28 cellular contexts compared by ENCODE assay signal in genomic region chr20:33154252-33154651, GRCh38. TPM values are rescaled to one million over a fixed set of nuclear protein-coding genes. Genes with fewer than 3 reads are reported as not detected.
DNase-seq lines count a peak whose midpoint lies in the region; ATAC-seq and TF ChIP-seq lines count a peak whose summit lies in the region.
"Had no signal": no experiment of that assay in that cellular context is flagged by ENCODE, and none has a peak within 500 bp of the region (broad histone marks: within the 10 kb centered on the region; RNA-seq: fewer than 3 reads in every experiment).

No MANE protein-coding gene starts in this region.

- intact Hi-C loops in heart right ventricle (cut with DNase I): no loop called here

- no peaks in the 10 kb centered on the region for H3K36me3 ChIP-seq in right atrium auricular region
- no peaks in the 10 kb centered on the region for H3K36me3 ChIP-seq in heart right ventricle
- H3K36me3 ChIP-seq: BE2C, BLaER1 had no signal

- no peak overlapping the region for H3K4me3 ChIP-seq in right atrium auricular region
- no peak overlapping the region for H3K4me3 ChIP-seq in heart right ventricle
- H3K4me3 ChIP-seq: BLaER1, GM12878 had no signal

- DNase-seq in right atrium auricular region (ENCODE audit: low spot score) (peak; percentile 26), heart right ventricle (no peak), islet precursor cell (peak; percentile 24), type B pancreatic cell (ENCODE audit: extremely low spot score, unreplicated experiment) (peak; percentile 54), NCI-H524 treated with DMSO at 0.1 percent for 48 hours (lab: John Stamatoyannopoulos, UW) (no peak)
- DNase-seq: 8988T; ACHN; BE2C; C1 segment of cervical spinal cord; CD4-positive, alpha-beta memory T cell; CD4-positive, CD25-positive, alpha-beta regulatory T cell; CD8-positive, alpha-beta memory T cell; COR-L47; DMS 273 treated with DMSO at 0.1 percent for 48 hours; DMS153; DMS53; DMS79; DND-41; EL; GDM1 had no signal

- no peaks in the 10 kb centered on the region for H3K9me3 ChIP-seq in right atrium auricular region
- no peaks in the 10 kb centered on the region for H3K9me3 ChIP-seq in heart right ventricle
- H3K9me3 ChIP-seq: BE2C, BLaER1 had no signal

- H3K36me3 Mint-ChIP-seq in type B pancreatic cell: no peaks in the 10 kb centered on the region
- H3K36me3 Mint-ChIP-seq: CD14-positive monocyte; CD4-positive, alpha-beta memory T cell; CD4-positive, CD25-positive, alpha-beta regulatory T cell; CD8-positive, alpha-beta memory T cell had no signal

- TF ChIP-seq CTCF in right atrium auricular region (IDR thresholded peaks at IDR 0.05) (no peak), heart right ventricle (IDR thresholded peaks at IDR 0.05) (no peak), type B pancreatic cell (conservative IDR thresholded peaks at IDR 0.05) (no peak)

- H3K27ac Mint-ChIP-seq in type B pancreatic cell: no peak overlapping the region
- H3K27ac Mint-ChIP-seq: CD14-positive monocyte; CD4-positive, CD25-positive, alpha-beta regulatory T cell had no signal

- no peak overlapping the region for H3K4me3 Mint-ChIP-seq in type B pancreatic cell
- H3K4me3 Mint-ChIP-seq: CD14-positive monocyte; CD4-positive, alpha-beta memory T cell; CD4-positive, CD25-positive, alpha-beta regulatory T cell; CD8-positive, alpha-beta memory T cell had no signal

- no peaks in the 10 kb centered on the region for H3K9me3 Mint-ChIP-seq in type B pancreatic cell
- H3K9me3 Mint-ChIP-seq: CD14-positive monocyte; CD4-positive, alpha-beta memory T cell; CD8-positive, alpha-beta memory T cell had no signal

- H3K27me3 ChIP-seq in right atrium auricular region: no peaks in the 10 kb centered on the region
- H3K27me3 ChIP-seq in heart right ventricle: peaks cover 0 to 41% (median 14%) of the 10 kb centered on the region in 7 donors
- H3K27me3 ChIP-seq: BLaER1 had no signal

- peaks cover 62% of the 10 kb centered on the region for H3K27me3 Mint-ChIP-seq in type B pancreatic cell

- H3K4me1 ChIP-seq in right atrium auricular region (no peaks in the 10 kb centered on the region), heart right ventricle (no peaks in the 10 kb centered on the region)
- H3K4me1 ChIP-seq: BE2C, BLaER1 had no signal

- ATAC-seq in heart right ventricle (no peak), HG03280 (IDR thresholded peaks at IDR 0.05; ENCODE audit: unreplicated experiment) (no peak)
- ATAC-seq: GM12878 had no signal

- H3K27ac ChIP-seq in right atrium auricular region (no peak overlapping the region), heart right ventricle (no peak overlapping the region)
- H3K27ac ChIP-seq: BLaER1 had no signal

- no peaks in the 10 kb centered on the region for H3K4me1 Mint-ChIP-seq in type B pancreatic cell (ENCODE audit: unreplicated experiment)
- H3K4me1 Mint-ChIP-seq: CD14-positive monocyte; CD4-positive, alpha-beta memory T cell; CD4-positive, CD25-positive, alpha-beta regulatory T cell; CD8-positive, alpha-beta memory T cell had no signal

- 83 to 84% methylated on average over 6 of the region's 6 CpGs for WGBS in heart right ventricle, 2 donors

RNA-seq across cellular contexts. Expression of gene BPIFA2, which starts 13.7 kb away (rescaled TPM):
- not detected for total RNA-seq in right atrium auricular region
- not detected for total RNA-seq in heart right ventricle
- not detected for polyA plus RNA-seq in heart right ventricle
- not detected in 2 replicates for total RNA-seq in type B pancreatic cell (ENCODE audit: low replicate concordance)
- total RNA-seq: A673; CD4-positive, alpha-beta memory T cell; CD4-positive, CD25-positive, alpha-beta regulatory T cell; CD8-positive, alpha-beta memory T cell; Daoy; G401; GM12878 had no signal
- polyA plus RNA-seq: AG04450; CD14-positive monocyte; CD4-positive, alpha-beta memory T cell; CD4-positive, CD25-positive, alpha-beta regulatory T cell; CD8-positive, alpha-beta memory T cell; GM12878 had no signal

Comparison
In these comparisons a context has a peak if more than half of its experiments do, and no peak if none do; other contexts are left out.
1. DNase-seq: peak in right atrium auricular region (single experiment), islet precursor cell (single experiment) and type B pancreatic cell (single experiment); none in heart right ventricle (0 of 2) and NCI-H524 treated with DMSO at 0.1 percent for 48 hours (single experiment).